In genomic region chr7:12686234-12686893, GRCh38 we compare ENCODE assay signal across 8 cellular contexts. TPM values are rescaled to one million over a fixed set of nuclear protein-coding genes. Genes with fewer than 3 reads are reported as not detected.
DNase-seq lines count a peak whose midpoint lies in the region; ATAC-seq and TF ChIP-seq lines count a peak whose summit lies in the region.

No MANE protein-coding gene starts in this region.

- H3K27me3 Mint-ChIP-seq in activated B cell treated with CpG ODN at 0.5 μM for 24 hours, result no peaks in the 10 kb centered on the region

- H3K36me3 ChIP-seq in ACC112 (ENCODE audit: insufficient read depth, low read length), result no peaks in the 10 kb centered on the region

- peak overlapping the region; percentile 96 for H3K27ac Mint-ChIP-seq in activated B cell treated with CpG ODN at 0.5 μM for 24 hours

- H3K4me1 ChIP-seq in ACC112 (ENCODE audit: control insufficient read depth, insufficient read depth, low read length, unreplicated experiment), result peaks cover 15% of the 10 kb centered on the region

- intact Hi-C loops in activated B cell treated with CpG ODN at 0.5 μM for 24 hours (cut with micrococcal nuclease), result loop anchor here (1.0 to 5.0 kb wide), 7 partner anchors 47 to 1771 kb away; partner anchors contain the start of genes PHF14 and TMEM106B

- CTCF ChIA-PET in activated B cell treated with CpG ODN at 0.5 μM for 24 hours (lab: Charles Lee), result interaction anchor here (1.0 to 2.6 kb wide), 13 partner anchors 9 to 576 kb away, joined by 3 to 13 read pairs (median 4); no protein-coding TSS in a partner anchor

- POLR2A ChIA-PET in activated B cell treated with CpG ODN at 0.5 μM for 24 hours (lab: Charles Lee), result interaction anchor here (0.6 to 1.8 kb wide), 6 partner anchors 10 to 1746 kb away, joined by 3 to 11 read pairs (median 4); partner anchors contain the start of gene TMEM106B

- DNase-seq in NCI-H2171 treated with DMSO at 0.1 percent for 48 hours (lab: John Stamatoyannopoulos, UW) (peak; percentile 97), activated B cell treated with CpG ODN at 0.5 μM for 24 hours (peak; percentile 100), caudate nucleus (lab: John Stamatoyannopoulos, UW) (peak in 59 of 61 donors; percentile 14 to 93 (median 78)), islet precursor cell (peak; percentile 96)
- DNase-seq in stimulated activated CD4-positive, alpha-beta T cell treated with anti-CD3 and anti-CD28 coated beads, Interleukin-12 subunit alpha, Interleukin-12 subunit beta, amount 100 ng/mL, for 48 hours (ENCODE audit: low read depth in 2 of 3, low spot score in 1 of 3), result peak; percentile 90 to 93 (median 91)

- peaks cover 10% of the 10 kb centered on the region for H3K36me3 Mint-ChIP-seq in activated B cell treated with CpG ODN at 0.5 μM for 24 hours (ENCODE audit: low read depth)

- peak overlapping the region; percentile 82 for H3K4me3 ChIP-seq in ACC112 (ENCODE audit: low read depth, low read length)

- H3K79me2 ChIP-seq in ACC112 (ENCODE audit: control insufficient read depth, insufficient read depth, low read length, unreplicated experiment), result peaks cover 31% of the 10 kb centered on the region

- ATAC-seq in GM18867 (IDR thresholded peaks at IDR 0.05; ENCODE audit: unreplicated experiment) (peak; percentile 85), HG03108 (IDR thresholded peaks at IDR 0.05; ENCODE audit: unreplicated experiment) (peak; percentile 72), activated B cell treated with CpG ODN at 0.5 μM for 24 hours (ENCODE audit: low read depth) (peak; percentile 84)

- peaks cover 47% of the 10 kb centered on the region for H3K4me1 Mint-ChIP-seq in activated B cell treated with CpG ODN at 0.5 μM for 24 hours

- H3K4me3 Mint-ChIP-seq in activated B cell treated with CpG ODN at 0.5 μM for 24 hours, result peak overlapping the region; percentile 95

- H3K27ac ChIP-seq in ACC112 (ENCODE audit: low read depth, low read length) (peak overlapping the region; percentile 75), caudate nucleus (ENCODE audit: low read depth, low read length) (peak overlapping the region; percentile 85)

- peak overlapping the region; percentile 94 for H2AFZ ChIP-seq in ACC112 (ENCODE audit: low read length, unreplicated experiment)

- H3K9me3 Mint-ChIP-seq in activated B cell treated with CpG ODN at 0.5 μM for 24 hours, result no peaks in the 10 kb centered on the region

- H3K27me3 ChIP-seq in ACC112 (ENCODE audit: insufficient read depth, low read length), result no peaks in the 10 kb centered on the region

- TF ChIP-seq CTCF in activated B cell treated with CpG ODN at 0.5 μM for 24 hours (IDR thresholded peaks at IDR 0.05), result peak; percentile 70

RNA-seq across cellular contexts. Expression of gene ARL4A, which starts 1.1 kb away (rescaled TPM):
- 11.9 TPM in 2 replicates for total RNA-seq in activated B cell treated with CpG ODN at 0.5 μM for 24 hours

Comparison
In these comparisons a context has a peak if more than half of its experiments do, and no peak if none do; other contexts are left out.
1. Peak in every context shown above with its lines: DNase-seq, ATAC-seq, H3K4me3 ChIP-seq and H3K27ac ChIP-seq.